15 cellular contexts compared by ENCODE assay signal in the genomic region with DNA sequence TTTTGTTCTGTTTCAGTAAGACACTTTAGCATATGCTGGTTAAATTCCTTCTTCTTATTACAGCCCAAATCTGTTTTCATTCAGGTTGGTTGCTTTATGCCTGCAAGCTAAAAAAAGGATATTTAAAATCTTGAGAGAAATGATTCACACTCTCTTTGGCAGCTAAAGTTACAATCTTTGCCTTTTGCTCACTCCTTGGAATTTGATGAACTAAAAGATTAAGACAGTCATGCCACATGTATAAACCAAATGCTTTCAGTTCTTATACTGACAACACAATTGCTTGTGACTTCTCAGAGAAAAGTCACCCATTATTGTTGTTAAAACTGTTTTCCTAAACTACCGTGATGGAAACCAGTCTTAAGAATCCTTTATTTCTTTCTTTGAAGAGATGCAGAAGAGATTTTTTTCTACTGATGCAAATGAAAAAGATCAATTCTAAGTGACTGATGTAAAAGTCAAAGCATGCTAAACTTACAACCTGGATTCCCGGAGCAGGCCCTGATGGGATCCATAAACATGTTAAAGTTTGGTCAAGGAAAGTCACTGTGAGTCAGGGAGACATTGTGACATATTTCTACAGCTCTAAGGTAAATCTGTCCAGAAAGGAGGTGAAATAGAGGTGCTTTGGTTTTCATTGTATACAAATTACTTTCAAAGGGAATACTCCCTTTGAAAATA.
DNase-seq lines count a peak whose midpoint lies in the region; ATAC-seq, FAIRE-seq and TF ChIP-seq lines count a peak whose summit lies in the region.
"Had no signal": no experiment of that assay in that cellular context is flagged by ENCODE, and none has a peak within 500 bp of the region (broad histone marks: within the 10 kb centered on the region; RNA-seq: fewer than 3 reads in every experiment).

No MANE protein-coding gene starts in this region.

- H3K9me3 ChIP-seq in keratinocyte (ENCODE audit: control insufficient read depth, low read depth, low read length) = no peaks in the 10 kb centered on the region
- H3K9me3 ChIP-seq: lower lobe of right lung, SJSA1 had no signal

- in situ Hi-C loops in astrocyte of the cerebellum (cut with HindIII; ENCODE audit: low sequenced_read_pairs) = no loop called here

- no peaks in the 10 kb centered on the region for H3K9me1 ChIP-seq in keratinocyte (ENCODE audit: control insufficient read depth, extremely low read depth, insufficient read depth, low read length)

- dilution Hi-C loops in keratinocyte (cut with MboI; ENCODE audit: extremely low pct_ligation_motif_present, low sequenced_read_pairs) = no loop called here

- H3K4me1 ChIP-seq in keratinocyte (ENCODE audit: control insufficient read depth, extremely low read depth, insufficient read depth, low read length) = peaks cover 6% of the 10 kb centered on the region
- H3K4me1 ChIP-seq: lower lobe of right lung, SJSA1 had no signal

- H4K20me1 ChIP-seq in keratinocyte (ENCODE audit: control insufficient read depth, extremely low read depth, insufficient read depth, low read length) = no peaks in the 10 kb centered on the region

- H2AFZ ChIP-seq in keratinocyte (ENCODE audit: control insufficient read depth, low read length) = peak overlapping the region; percentile 52

- H3K79me2 ChIP-seq in keratinocyte (ENCODE audit: control insufficient read depth, insufficient read depth, low read length) = no peaks in the 10 kb centered on the region

- H3K27ac ChIP-seq in keratinocyte (ENCODE audit: control insufficient read depth, insufficient read depth, low read length) = peak overlapping the region; percentile 49
- H3K27ac ChIP-seq: lower lobe of right lung, SJSA1 had no signal

- peak overlapping the region; percentile 69 for H3K4me2 ChIP-seq in keratinocyte (ENCODE audit: control insufficient read depth, extremely low read depth, insufficient read depth, low read depth, low read length)

- TF ChIP-seq CTCF in astrocyte of the cerebellum (IDR thresholded peaks at IDR 0.05; ENCODE audit: low read depth, low read length, missing control alignments) (no peak), keratinocyte (optimal IDR thresholded peaks at IDR 0.05 in 1 of 3, IDR thresholded peaks at IDR 0.05 in 1 of 3, conservative IDR thresholded peaks at IDR 0.05 in 1 of 3; ENCODE audit: extremely low read depth in 1 of 3, insufficient read depth in 2 of 3, low read length in 3 of 3) (no peak)

- no peaks in the 10 kb centered on the region for H3K27me3 ChIP-seq in keratinocyte (ENCODE audit: control insufficient read depth, extremely low read depth, insufficient read depth, low read length)
- H3K27me3 ChIP-seq: SJSA1 had no signal

- no peak for ATAC-seq in HG03342 (IDR thresholded peaks at IDR 0.05; ENCODE audit: unreplicated experiment)
- ATAC-seq: lower lobe of right lung had no signal

- no peak overlapping the region for H3K4me3 ChIP-seq in astrocyte of the cerebellum (ENCODE audit: low read depth, low read length)
- H3K4me3 ChIP-seq in keratinocyte (ENCODE audit: control insufficient read depth in 2 of 3, extremely low read depth in 1 of 3, insufficient read depth in 2 of 3, low read depth in 1 of 3, low read length in 3 of 3) = peak overlapping the region in 1 of 3 experiments; percentile 37
- H3K4me3 ChIP-seq: lower lobe of right lung, SJSA1 had no signal

- DNase-seq in A172 (ENCODE audit: low spot score) = peak; percentile 76
- DNase-seq in HPDE6-E6E7 (ENCODE audit: extremely low spot score) = peak; percentile 9
- peak; percentile 41 for DNase-seq in astrocyte of the cerebellum (ENCODE audit: low read depth)
- no peak for DNase-seq in keratinocyte (ENCODE audit: low read depth, low spot score)
- DNase-seq in NCI-H510A (lab: John Stamatoyannopoulos, UW) = no peak
- no peak for DNase-seq in NCI-H1694 (lab: John Stamatoyannopoulos, UW)
- DNase-seq in NCI-H69 (lab: John Stamatoyannopoulos, UW) = no peak
- DNase-seq: 8988T; activated naive CD4-positive, alpha-beta T cell; H7; lower lobe of right lung; nucleus accumbens had no signal

- H3K9ac ChIP-seq in keratinocyte (ENCODE audit: control insufficient read depth, extremely low read depth, insufficient read depth, low read length) = no peak overlapping the region

- no peaks in the 10 kb centered on the region for H3K36me3 ChIP-seq in keratinocyte (ENCODE audit: control insufficient read depth in 2 of 2, extremely low read depth in 1 of 2, insufficient read depth in 2 of 2, low read length in 2 of 2)
- H3K36me3 ChIP-seq: lower lobe of right lung, SJSA1 had no signal

- FAIRE-seq in keratinocyte (lab: Jason Lieb, UNC) = no peak
- FAIRE-seq: endothelial cell of umbilical vein had no signal

Comparison
In these comparisons a context has a peak if more than half of its experiments do, and no peak if none do; other contexts are left out.
1. DNase-seq: peak in A172 (single experiment), HPDE6-E6E7 (single experiment) and astrocyte of the cerebellum (single experiment); none in keratinocyte (single experiment), NCI-H510A (single experiment), NCI-H1694 (single experiment) and NCI-H69 (single experiment).